In genomic region chrX:12949205-12949926, GRCh38 we compare ENCODE assay signal across 8 cellular contexts. TPM values are rescaled to one million over a fixed set of nuclear protein-coding genes. Genes with fewer than 3 reads are reported as not detected.
DNase-seq lines count a peak whose midpoint lies in the region; FAIRE-seq and TF ChIP-seq lines count a peak whose summit lies in the region.

No MANE protein-coding gene starts in this region.

- H3K4me3 ChIP-seq in prostate gland: no peak overlapping the region

- H3K27ac Mint-ChIP-seq in Calu3 (ENCODE audit: unreplicated experiment): peak overlapping the region; percentile 99

- H3K4me1 ChIP-seq in prostate gland (replicated peaks): no peaks in the 10 kb centered on the region

- intact Hi-C loops in Calu3 (cut with micrococcal nuclease; ENCODE audit: unreplicated experiment) (loop anchor here (10.0 kb wide), 1 partner anchor 695 kb away; no protein-coding TSS in a partner anchor), prostate gland (cut with DNase I) (no loop called here)

- BruUV-seq in Calu3 (replicated peaks; lab: Mats Ljungman, UMichigan): TSS peak; percentile 95

- in situ Hi-C loops in ACHN (cut with HindIII; ENCODE audit: low pct_ligation_motif_present, low pct_unique_long_range_greater_than_20kb, low sequenced_read_pairs): no loop called here

- H3K9me3 Mint-ChIP-seq in Calu3 (ENCODE audit: low read depth, unreplicated experiment): peaks cover 3% of the 10 kb centered on the region

- H3K27ac ChIP-seq in prostate gland: peak overlapping the region; percentile 38 to 42

- TF ChIP-seq POLR2A in prostate gland (IDR thresholded peaks at IDR 0.05): no peak
- no peak for TF ChIP-seq POLR2A in H54 (IDR thresholded peaks at IDR 0.05; ENCODE audit: low read depth, low read length)

- peaks cover 32% of the 10 kb centered on the region for H3K36me3 Mint-ChIP-seq in Calu3 (ENCODE audit: insufficient read depth, unreplicated experiment)

- 53% methylated on average over 5 of the region's 5 CpGs for WGBS in prostate gland

- no peaks in the 10 kb centered on the region for H3K27me3 Mint-ChIP-seq in Calu3 (ENCODE audit: unreplicated experiment)

- FAIRE-seq in frontal cortex (lab: Jason Lieb, UNC) (no peak), H54 (lab: Jason Lieb, UNC) (no peak)

- H3K4me3 Mint-ChIP-seq in Calu3 (ENCODE audit: low read depth, unreplicated experiment): no peak overlapping the region

- peaks cover 39% of the 10 kb centered on the region for H3K4me1 Mint-ChIP-seq in Calu3 (ENCODE audit: low read depth, unreplicated experiment)

- DNase-seq in Calu3 (no peak), NCI-H69 (lab: John Stamatoyannopoulos, UW) (peak; percentile 13), dedifferentiated amniotic fluid mesenchymal stem cell (ENCODE audit: extremely low spot score) (peak; percentile 76), prostate gland (ENCODE audit: low spot score) (no peak), frontal cortex (ENCODE audit: low spot score in 2 of 2) (no peak), ACHN (no peak), H54 (ENCODE audit: insufficient read length, low spot score) (no peak)
- DNase-seq in stimulated activated naive CD4-positive, alpha-beta T cell (lab: John Stamatoyannopoulos, UW): no peak

- H3K27me3 ChIP-seq in prostate gland (replicated peaks; ENCODE audit: insufficient read depth): no peaks in the 10 kb centered on the region

- TF ChIP-seq CTCF in Calu3 (IDR thresholded peaks at IDR 0.05; ENCODE audit: unreplicated experiment): no peak
- no peak for TF ChIP-seq CTCF in prostate gland (IDR thresholded peaks at IDR 0.05)

- no peaks in the 10 kb centered on the region for H3K36me3 ChIP-seq in prostate gland

- CTCF ChIA-PET in Calu3 (lab: Charles Lee): interaction anchor here (0.9 kb wide), 1 partner anchor 45 kb away, joined by 3 read pairs; no protein-coding TSS in a partner anchor

- H3K9me3 ChIP-seq in prostate gland: no peaks in the 10 kb centered on the region

RNA-seq across cellular contexts. Expression of gene TMSB4X, which starts 25.5 kb away (rescaled TPM):
- total RNA-seq in Calu3 (2022) (5,274 and 5,368 TPM in 2 replicates), prostate gland (1,000 to 10,000 TPM; 1,116 to 1,330 TPM), frontal cortex (5,673 TPM)

RNA-seq across cellular contexts. Expression of gene TLR8, which starts 42.9 kb away (rescaled TPM):
- total RNA-seq in Calu3 (2022) (not detected in 2 replicates), prostate gland (under 1 TPM; 0.18 to 0.57 TPM), frontal cortex (under 0.01 TPM)

Comparison
In these comparisons a context has a peak if more than half of its experiments do, and no peak if none do; other contexts are left out.
1. DNase-seq: peak in NCI-H69 (single experiment) and dedifferentiated amniotic fluid mesenchymal stem cell (single experiment); none in Calu3 (single experiment), prostate gland (single experiment), frontal cortex (0 of 2), ACHN (single experiment), stimulated activated naive CD4-positive, alpha-beta T cell (0 of 6) and H54 (single experiment).